ENCODE assay signal across 1 cellular context in genomic region chr9:108924436-108924835, GRCh38.
TF ChIP-seq lines count a peak whose summit lies in the region.

No MANE protein-coding gene starts in this region.

TF ChIP-seq in HepG2, 621 proteins besides CTCF, POLR2A, EP300 and RAD21:
- TF ChIP-seq RBM22 (optimal IDR thresholded peaks at IDR 0.05; ENCODE audit: low read length) (peak; percentile 23), ZNF644 (CRISPR knock-in tag; IDR thresholded peaks at IDR 0.05; ENCODE audit: low read depth) (no peak)
